In the genomic region with DNA sequence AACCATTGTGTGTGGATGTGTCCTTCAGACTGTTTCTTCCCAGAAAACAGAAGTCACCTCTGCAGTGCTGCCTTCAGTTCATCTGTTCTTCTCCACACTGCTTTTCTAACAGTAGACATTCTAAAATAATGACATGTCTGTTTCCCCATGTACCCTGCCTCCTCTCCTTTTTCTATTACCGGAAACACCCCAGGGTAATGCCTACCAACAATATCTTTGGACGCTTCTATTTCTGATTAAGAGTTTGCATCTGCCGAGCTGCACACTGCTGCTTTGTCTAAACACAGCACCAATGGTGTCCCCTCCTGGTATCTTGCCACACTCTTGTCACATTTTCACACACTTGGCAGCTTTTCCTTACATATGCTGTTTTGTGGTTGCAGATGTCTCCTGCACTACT, we compare ENCODE assay signal across 22 cellular contexts.
"Had no signal": no experiment of that assay in that cellular context is flagged by ENCODE, and none has a peak within 500 bp of the region (broad histone marks: within the 10 kb centered on the region; RNA-seq: fewer than 3 reads in every experiment).

No MANE protein-coding gene starts in this region.

- H3K9me3 ChIP-seq: psoas muscle, upper lobe of left lung had no signal

- H3K27ac Mint-ChIP-seq: activated CD4-positive, alpha-beta T cell treated with anti-CD3 and anti-CD28 coated beads for 36 hours; activated naive CD8-positive, alpha-beta T cell treated with anti-CD3 and anti-CD28 coated beads for 36 hours; activated T-helper 17 cell treated with anti-CD3 and anti-CD28 coated beads, Interleukin-2, amount 50 U/mL, for 72 hours; mesothelial cell of epicardium; nephron progenitor cell; stimulated activated naive CD8-positive, alpha-beta T cell treated with anti-CD3 and anti-CD28 coated beads, Interleukin-15, amount 100 ng/mL, for 72 hours; WTC11 had no signal

- H3K27me3 Mint-ChIP-seq: activated CD4-positive, alpha-beta T cell treated with anti-CD3 and anti-CD28 coated beads for 36 hours; activated naive CD8-positive, alpha-beta T cell treated with anti-CD3 and anti-CD28 coated beads for 36 hours; activated T-helper 17 cell treated with anti-CD3 and anti-CD28 coated beads, Interleukin-2, amount 50 U/mL, for 72 hours; stimulated activated naive CD8-positive, alpha-beta T cell treated with anti-CD3 and anti-CD28 coated beads, Interleukin-15, amount 100 ng/mL, for 72 hours had no signal

- H3K36me3 Mint-ChIP-seq: activated naive CD8-positive, alpha-beta T cell treated with anti-CD3 and anti-CD28 coated beads for 36 hours; mesothelial cell of epicardium; WTC11 had no signal

- H3K4me3 Mint-ChIP-seq: activated CD4-positive, alpha-beta T cell treated with anti-CD3 and anti-CD28 coated beads for 36 hours; activated naive CD8-positive, alpha-beta T cell treated with anti-CD3 and anti-CD28 coated beads for 36 hours; activated T-helper 17 cell treated with anti-CD3 and anti-CD28 coated beads, Interleukin-2, amount 50 U/mL, for 72 hours; mesothelial cell of epicardium; nephron progenitor cell; stimulated activated naive CD8-positive, alpha-beta T cell treated with anti-CD3 and anti-CD28 coated beads, Interleukin-15, amount 100 ng/mL, for 72 hours; WTC11 had no signal

- H3K4me3 ChIP-seq: lung, psoas muscle, upper lobe of left lung had no signal

- H3K27ac ChIP-seq: psoas muscle, upper lobe of left lung had no signal

- H3K4me1 ChIP-seq: psoas muscle, upper lobe of left lung had no signal

- H3K4me1 Mint-ChIP-seq: activated CD4-positive, alpha-beta T cell treated with anti-CD3 and anti-CD28 coated beads for 36 hours; activated naive CD8-positive, alpha-beta T cell treated with anti-CD3 and anti-CD28 coated beads for 36 hours; activated T-helper 17 cell treated with anti-CD3 and anti-CD28 coated beads, Interleukin-2, amount 50 U/mL, for 72 hours; mesothelial cell of epicardium; nephron progenitor cell; stimulated activated naive CD8-positive, alpha-beta T cell treated with anti-CD3 and anti-CD28 coated beads, Interleukin-15, amount 100 ng/mL, for 72 hours; WTC11 had no signal

- ATAC-seq: activated CD4-positive, alpha-beta T cell treated with anti-CD3 and anti-CD28 coated beads for 36 hours; activated T-helper 17 cell treated with anti-CD3 and anti-CD28 coated beads, Interleukin-2, amount 50 U/mL, for 72 hours; left lobe of liver; psoas muscle; right cardiac atrium; stimulated activated naive CD8-positive, alpha-beta T cell treated with anti-CD3 and anti-CD28 coated beads, Interleukin-15, amount 100 ng/mL, for 72 hours; WTC11 had no signal

- H3K36me3 ChIP-seq: upper lobe of left lung had no signal

- DNase-seq: activated CD4-positive, alpha-beta T cell treated with anti-CD3 and anti-CD28 coated beads for 36 hours; activated CD4-positive, alpha-beta T cell treated with anti-CD3 and anti-CD28 coated beads, Interleukin-2, amount 50 U/mL, for 48 hours; activated naive CD4-positive, alpha-beta T cell; activated naive CD8-positive, alpha-beta T cell treated with anti-CD3 and anti-CD28 coated beads for 36 hours; amniotic stem cell; dermis blood vessel endothelial cell; effector memory CD4-positive, alpha-beta T cell; foreskin fibroblast; kidney; nephron progenitor cell; psoas muscle; right cardiac atrium; small intestine; stimulated activated CD4-positive, alpha-beta T cell treated with anti-CD3 and anti-CD28 coated beads, Interleukin-15, amount 100 ng/mL, for 24 hours; stimulated activated CD4-positive, alpha-beta T cell treated with anti-CD3 and anti-CD28 coated beads, Interleukin-2, amount 100 ng/mL, for 48 hours; stimulated activated naive CD8-positive, alpha-beta T cell treated with anti-CD3 and anti-CD28 coated beads, Interleukin-15, amount 100 ng/mL, for 72 hours; upper lobe of left lung had no signal

- H3K9me3 Mint-ChIP-seq: mesothelial cell of epicardium; nephron progenitor cell; stimulated activated naive CD8-positive, alpha-beta T cell treated with anti-CD3 and anti-CD28 coated beads, Interleukin-15, amount 100 ng/mL, for 72 hours; WTC11 had no signal

- H3K27me3 ChIP-seq: upper lobe of left lung had no signal
